Comparison of ENCODE assay signal across 19 cellular contexts in the genomic region with DNA sequence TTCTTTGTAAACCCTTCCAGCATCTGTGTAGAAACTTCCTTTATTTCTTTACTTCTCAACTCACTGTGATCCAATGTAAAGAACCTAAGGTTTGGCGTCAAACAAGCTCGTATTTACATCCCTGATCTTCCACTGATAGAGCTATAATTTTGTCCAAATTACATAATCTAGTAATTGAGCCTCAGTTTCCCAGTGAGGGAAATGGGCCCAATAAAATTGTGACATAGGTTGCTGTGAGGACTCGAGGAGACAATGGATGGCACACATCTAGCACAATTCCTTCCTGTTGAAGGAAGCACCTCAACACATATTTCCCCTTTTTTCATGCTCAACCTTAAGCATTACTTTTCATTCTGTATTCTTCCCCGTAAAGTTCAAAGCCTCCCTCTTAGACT.
DNase-seq lines count a peak whose midpoint lies in the region; ATAC-seq, FAIRE-seq and TF ChIP-seq lines count a peak whose summit lies in the region.
"Had no signal": no experiment of that assay in that cellular context is flagged by ENCODE, and none has a peak within 500 bp of the region (broad histone marks: within the 10 kb centered on the region; RNA-seq: fewer than 3 reads in every experiment).

No MANE protein-coding gene starts in this region.

- H3K9me3 Mint-ChIP-seq in immature natural killer cell = no peaks in the 10 kb centered on the region

- no peaks in the 10 kb centered on the region for H3K79me2 ChIP-seq in K562 (ENCODE audit: control insufficient read depth, insufficient read depth, low read length)

- intact Hi-C loops in left cardiac atrium (cut with DNase I) (no loop called here), K562 (cut with micrococcal nuclease) (no loop called here)

- no peaks in the 10 kb centered on the region for H4K20me1 ChIP-seq in K562 (replicated peaks; ENCODE audit: control insufficient read depth, insufficient read depth, low read length)

- no peaks in the 10 kb centered on the region for H3K27me3 ChIP-seq in cardiac muscle cell
- H3K27me3 ChIP-seq in K562 (ENCODE audit: control insufficient read depth in 2 of 2, insufficient read depth in 2 of 2, low read length in 2 of 2) = no peaks in the 10 kb centered on the region

- WGBS in K562 (ENCODE audit: insufficient coverage, low coverage, missing lambda C conversion rate) = 0% methylated on average over 4 of the region's 4 CpGs

- peak overlapping the region in 5 of 6 donors; percentile 21 to 95 (median 73) for H3K27ac Mint-ChIP-seq in immature natural killer cell
- H3K27ac Mint-ChIP-seq: CD4-positive, alpha-beta T cell had no signal

- H2AFZ ChIP-seq in K562 (ENCODE audit: low read depth, low read length) = no peak overlapping the region

- H3K4me3 Mint-ChIP-seq in immature natural killer cell = peak overlapping the region in 1 of 5 donors; percentile 83
- H3K4me3 Mint-ChIP-seq: CD4-positive, alpha-beta T cell had no signal

- no peak for TF ChIP-seq EP300 in K562 (IDR thresholded peaks at IDR 0.05; ENCODE audit: low read length)

- no peak overlapping the region for H3K4me2 ChIP-seq in K562 (ENCODE audit: insufficient read depth, low read length)
- H3K4me2 ChIP-seq: A549 had no signal

- H3K9me3 ChIP-seq in cardiac muscle cell (ENCODE audit: low read depth) = no peaks in the 10 kb centered on the region
- no peaks in the 10 kb centered on the region for H3K9me3 ChIP-seq in K562 (replicated peaks; ENCODE audit: control insufficient read depth, insufficient read depth, low read depth, low read length)
- H3K9me3 ChIP-seq: A549, Caco-2 had no signal

- H3K27ac ChIP-seq in cardiac muscle cell = peak overlapping the region; percentile 85
- no peak overlapping the region for H3K27ac ChIP-seq in K562 (ENCODE audit: extremely low read depth, low read depth, low read length)
- H3K27ac ChIP-seq: 22Rv1, A549, C4-2B had no signal

- peaks cover 29% of the 10 kb centered on the region for H3K4me1 ChIP-seq in cardiac muscle cell (ENCODE audit: low read depth)
- no peaks in the 10 kb centered on the region for H3K4me1 ChIP-seq in K562 (replicated peaks in 1 of 2; ENCODE audit: control insufficient read depth in 2 of 2, insufficient read depth in 2 of 2, low read length in 2 of 2)

- in situ Hi-C loops in K562 (cut with MboI) = no loop called here

- FAIRE-seq in K562 (lab: Jason Lieb, UNC) (no peak), urothelium cell line (lab: Jason Lieb, UNC) (peak; percentile 9)
- FAIRE-seq: A549, D721Med, G401.6, GM12891, GM19239 had no signal

- peaks cover 0 to 7% (median 0%) of the 10 kb centered on the region in 3 donors for H3K36me3 Mint-ChIP-seq in immature natural killer cell

- ATAC-seq in left cardiac atrium (no peak), K562 (no peak), HG02870 (IDR thresholded peaks at IDR 0.05; ENCODE audit: unreplicated experiment) (no peak)
- ATAC-seq: A549 had no signal

- H3K36me3 ChIP-seq in cardiac muscle cell = no peaks in the 10 kb centered on the region
- H3K36me3 ChIP-seq in K562 (ENCODE audit: control insufficient read depth, insufficient read depth, low read length) = no peaks in the 10 kb centered on the region

- H3K4me1 Mint-ChIP-seq in immature natural killer cell = peaks cover 44 to 57% of the 10 kb centered on the region in 2 donors

- BruUV-seq in K562 (replicated peaks; lab: Mats Ljungman, UMichigan) = no TSS peak

- TF ChIP-seq RAD21 in K562 (CRISPR knock-in tag; conservative IDR thresholded peaks at IDR 0.05 in 1 of 2, IDR thresholded peaks at IDR 0.05 in 1 of 2) = no peak

- peaks cover 2 to 7% (median 3%) of the 10 kb centered on the region in 3 donors for H3K27me3 Mint-ChIP-seq in immature natural killer cell (ENCODE audit: low read depth in 3 of 3)
- H3K27me3 Mint-ChIP-seq: CD4-positive, alpha-beta T cell had no signal

- CTCF ChIA-PET in K562 (lab: Yijun Ruan, JAX; ENCODE audit: low intra/inter-chr PET ratio) = no interaction called here

- POLR2A ChIA-PET in K562 (lab: Yijun Ruan, JAX) = no interaction called here

- H3K9ac ChIP-seq in K562 (ENCODE audit: insufficient read depth in 1 of 2, low read depth in 2 of 2, low read length in 2 of 2) = no peak overlapping the region

- no peak for TF ChIP-seq POLR2A in K562 (conservative IDR thresholded peaks at IDR 0.05)

- no peak for DNase-seq in cardiac muscle cell (ENCODE audit: low read depth in 1 of 2, low spot score in 1 of 2)
- DNase-seq in left cardiac atrium = no peak
- no peak for DNase-seq in K562 (ENCODE audit: extremely low read depth in 1 of 4, low spot score in 3 of 4)
- no peak for DNase-seq in immature natural killer cell
- DNase-seq in urothelium cell line (ENCODE audit: low spot score) = no peak
- no peak for DNase-seq in NCI-H524 treated with DMSO at 0.1 percent for 48 hours (lab: John Stamatoyannopoulos, UW)
- no peak for DNase-seq in HCEC 1CT
- DNase-seq: AML-193; Caco-2; CD4-positive, alpha-beta T cell; IMR-90 had no signal

- H3K4me3 ChIP-seq in cardiac muscle cell (no peak overlapping the region), K562 (no peak overlapping the region)
- H3K4me3 ChIP-seq: A549 had no signal

- no peaks in the 10 kb centered on the region for H3K9me1 ChIP-seq in K562 (ENCODE audit: control insufficient read depth, insufficient read depth, low read length)

- no peak for TF ChIP-seq CTCF in cardiac muscle cell (IDR thresholded peaks at IDR 0.05; ENCODE audit: low read depth, low read length)
- TF ChIP-seq CTCF in K562 (IDR thresholded peaks at IDR 0.05 in 2 of 3, conservative IDR thresholded peaks at IDR 0.05 in 1 of 3; ENCODE audit: insufficient read depth in 2 of 3, low read depth in 1 of 3, low read length in 3 of 3) = no peak

TF ChIP-seq in K562, 482 proteins besides CTCF, POLR2A, EP300 and RAD21:
- TF ChIP-seq, protein P1, sequence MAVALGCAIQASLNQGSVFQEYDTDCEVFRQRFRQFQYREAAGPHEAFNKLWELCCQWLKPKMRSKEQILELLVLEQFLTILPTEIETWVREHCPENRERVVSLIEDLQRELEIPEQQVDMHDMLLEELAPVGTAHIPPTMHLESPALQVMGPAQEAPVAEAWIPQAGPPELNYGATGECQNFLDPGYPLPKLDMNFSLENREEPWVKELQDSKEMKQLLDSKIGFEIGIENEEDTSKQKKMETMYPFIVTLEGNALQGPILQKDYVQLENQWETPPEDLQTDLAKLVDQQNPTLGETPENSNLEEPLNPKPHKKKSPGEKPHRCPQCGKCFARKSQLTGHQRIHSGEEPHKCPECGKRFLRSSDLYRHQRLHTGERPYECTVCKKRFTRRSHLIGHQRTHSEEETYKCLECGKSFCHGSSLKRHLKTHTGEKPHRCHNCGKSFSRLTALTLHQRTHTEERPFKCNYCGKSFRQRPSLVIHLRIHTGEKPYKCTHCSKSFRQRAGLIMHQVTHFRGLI (CRISPR knock-in tag; IDR thresholded peaks at IDR 0.05) = no peak
- TF ChIP-seq TAF9B (IDR thresholded peaks at IDR 0.05; ENCODE audit: partially characterized antibody) (no peak), RBM25 (IDR thresholded peaks at IDR 0.05; ENCODE audit: low read depth, low read length, severe bottlenecking) (peak; percentile 38), KAT7 (CRISPR knock-in tag; IDR thresholded peaks at IDR 0.05; ENCODE audit: borderline replicate concordance) (no peak), PCBP1 (IDR thresholded peaks at IDR 0.05; ENCODE audit: low read depth, low read length, poor library complexity, severe bottlenecking) (no peak), ZNF717 (CRISPR knock-in tag; IDR thresholded peaks at IDR 0.05) (no peak)
- TF ChIP-seq, protein P2, sequence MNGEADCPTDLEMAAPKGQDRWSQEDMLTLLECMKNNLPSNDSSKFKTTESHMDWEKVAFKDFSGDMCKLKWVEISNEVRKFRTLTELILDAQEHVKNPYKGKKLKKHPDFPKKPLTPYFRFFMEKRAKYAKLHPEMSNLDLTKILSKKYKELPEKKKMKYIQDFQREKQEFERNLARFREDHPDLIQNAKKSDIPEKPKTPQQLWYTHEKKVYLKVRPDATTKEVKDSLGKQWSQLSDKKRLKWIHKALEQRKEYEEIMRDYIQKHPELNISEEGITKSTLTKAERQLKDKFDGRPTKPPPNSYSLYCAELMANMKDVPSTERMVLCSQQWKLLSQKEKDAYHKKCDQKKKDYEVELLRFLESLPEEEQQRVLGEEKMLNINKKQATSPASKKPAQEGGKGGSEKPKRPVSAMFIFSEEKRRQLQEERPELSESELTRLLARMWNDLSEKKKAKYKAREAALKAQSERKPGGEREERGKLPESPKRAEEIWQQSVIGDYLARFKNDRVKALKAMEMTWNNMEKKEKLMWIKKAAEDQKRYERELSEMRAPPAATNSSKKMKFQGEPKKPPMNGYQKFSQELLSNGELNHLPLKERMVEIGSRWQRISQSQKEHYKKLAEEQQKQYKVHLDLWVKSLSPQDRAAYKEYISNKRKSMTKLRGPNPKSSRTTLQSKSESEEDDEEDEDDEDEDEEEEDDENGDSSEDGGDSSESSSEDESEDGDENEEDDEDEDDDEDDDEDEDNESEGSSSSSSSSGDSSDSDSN (IDR thresholded peaks at IDR 0.05; ENCODE audit: borderline replicate concordance in 1 of 2, low read depth in 2 of 2, low read length in 2 of 2) = no peak
- TF ChIP-seq, protein P3, sequence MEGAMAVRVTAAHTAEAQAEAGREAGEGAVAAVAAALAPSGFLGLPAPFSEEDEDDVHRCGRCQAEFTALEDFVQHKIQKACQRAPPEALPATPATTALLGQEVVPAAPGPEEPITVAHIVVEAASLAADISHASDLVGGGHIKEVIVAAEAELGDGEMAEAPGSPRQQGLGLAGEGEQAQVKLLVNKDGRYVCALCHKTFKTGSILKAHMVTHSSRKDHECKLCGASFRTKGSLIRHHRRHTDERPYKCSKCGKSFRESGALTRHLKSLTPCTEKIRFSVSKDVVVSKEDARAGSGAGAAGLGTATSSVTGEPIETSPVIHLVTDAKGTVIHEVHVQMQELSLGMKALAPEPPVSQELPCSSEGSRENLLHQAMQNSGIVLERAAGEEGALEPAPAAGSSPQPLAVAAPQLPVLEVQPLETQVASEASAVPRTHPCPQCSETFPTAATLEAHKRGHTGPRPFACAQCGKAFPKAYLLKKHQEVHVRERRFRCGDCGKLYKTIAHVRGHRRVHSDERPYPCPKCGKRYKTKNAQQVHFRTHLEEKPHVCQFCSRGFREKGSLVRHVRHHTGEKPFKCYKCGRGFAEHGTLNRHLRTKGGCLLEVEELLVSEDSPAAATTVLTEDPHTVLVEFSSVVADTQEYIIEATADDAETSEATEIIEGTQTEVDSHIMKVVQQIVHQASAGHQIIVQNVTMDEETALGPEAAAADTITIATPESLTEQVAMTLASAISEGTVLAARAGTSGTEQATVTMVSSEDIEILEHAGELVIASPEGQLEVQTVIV (CRISPR knock-in tag; IDR thresholded peaks at IDR 0.05; ENCODE audit: borderline replicate concordance) = no peak
